ENCODE assay signal across 24 cellular contexts in the genomic region with DNA sequence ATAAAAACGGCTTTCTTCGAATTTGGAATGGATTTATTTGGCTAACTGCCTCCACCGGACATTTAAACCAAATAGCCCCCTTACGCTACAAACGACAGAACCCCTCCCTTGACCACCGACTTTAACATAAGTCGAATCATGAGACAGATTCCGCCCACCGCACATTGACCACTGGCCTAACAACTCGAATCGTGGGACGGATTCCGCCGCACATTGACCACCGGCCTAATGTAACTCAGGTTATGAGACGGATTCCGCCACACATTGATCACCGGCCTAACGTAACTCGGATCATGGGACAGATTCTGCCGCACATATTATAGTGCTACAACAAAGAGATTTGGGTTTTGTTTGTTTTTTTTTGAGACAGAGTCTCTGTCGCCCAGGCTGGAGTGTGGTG. TPM values are rescaled to one million over a fixed set of nuclear protein-coding genes. Genes with fewer than 3 reads are reported as not detected.
A peak's percentile ranks its signal among the peaks of the same experiment; 100 is the strongest.
DNase-seq lines count a peak whose midpoint lies in the region; TF ChIP-seq lines count a peak whose summit lies in the region.
"Had no signal": no experiment of that assay in that cellular context is flagged by ENCODE, and none has a peak within 500 bp of the region (broad histone marks: within the 10 kb centered on the region; RNA-seq: fewer than 3 reads in every experiment).

No MANE protein-coding gene starts in this region.

- no peak overlapping the region for H3K4me3 ChIP-seq in osteoblast (ENCODE audit: insufficient read depth, low read length)
- H3K4me3 ChIP-seq: BLaER1 treated with 17β-estradiol and CSF1 and Interleukin-3, amounts not matched to agents 10 nM and 100 nM had no signal

- H3K4me1 ChIP-seq in osteoblast (ENCODE audit: insufficient read depth, low read length) = no peaks in the 10 kb centered on the region
- H3K4me1 ChIP-seq: Caco-2 had no signal

- no peak for TF ChIP-seq CTCF in osteoblast (IDR thresholded peaks at IDR 0.05; ENCODE audit: extremely low read depth, low read depth, low read length)
- TF ChIP-seq CTCF in GM10266 (IDR thresholded peaks at IDR 0.05; ENCODE audit: control insufficient read depth, insufficient read depth, low read depth, missing control alignments) = no peak

- DNase-seq in HuH-7 (ENCODE audit: low spot score) (peak; percentile 6), mesenteric fat pad (ENCODE audit: low spot score) (peak; percentile 55), osteoblast (ENCODE audit: insufficient read length, low spot score, missing footprints) (peak; percentile 39), NOMO-1 (lab: John Stamatoyannopoulos, UW; ENCODE audit: unreplicated experiment in 2 of 2) (no peak), GM10266 (ENCODE audit: extremely low spot score) (no peak), AG20443 (ENCODE audit: low spot score) (no peak)
- DNase-seq: 8988T; ACHN; AML-193; Caco-2; Calu3; CD4-positive, alpha-beta T cell; CD8-positive, alpha-beta T cell; DMS53; DMS79; DND-41; EL; GDM1 had no signal

- no peak overlapping the region for H2AFZ ChIP-seq in osteoblast (ENCODE audit: low read length)

- H3K27me3 ChIP-seq in osteoblast (ENCODE audit: insufficient read depth, low read length) = no peaks in the 10 kb centered on the region
- H3K27me3 ChIP-seq: BLaER1 treated with 17β-estradiol and CSF1 and Interleukin-3, amounts not matched to agents 10 nM and 100 nM had no signal

- H3K36me3 ChIP-seq in osteoblast (ENCODE audit: insufficient read depth, low read length) = no peaks in the 10 kb centered on the region
- H3K36me3 ChIP-seq: BLaER1 treated with 17β-estradiol and CSF1 and Interleukin-3, amounts not matched to agents 10 nM and 100 nM had no signal

- H4K20me1 ChIP-seq in osteoblast (ENCODE audit: insufficient read depth, low read length) = no peaks in the 10 kb centered on the region
- H4K20me1 ChIP-seq: BLaER1 treated with 17β-estradiol and CSF1 and Interleukin-3, amounts not matched to agents 10 nM and 100 nM had no signal

- H3K27ac ChIP-seq in osteoblast (ENCODE audit: low read depth, low read length) = no peak overlapping the region
- H3K27ac ChIP-seq: BLaER1 treated with 17β-estradiol and CSF1 and Interleukin-3, amounts not matched to agents 10 nM and 100 nM; C4-2B had no signal

- H3K9me3 ChIP-seq in osteoblast (ENCODE audit: low read depth, low read length) = no peaks in the 10 kb centered on the region
- H3K9me3 ChIP-seq: BLaER1 treated with 17β-estradiol and CSF1 and Interleukin-3, amounts not matched to agents 10 nM and 100 nM had no signal

- no peaks in the 10 kb centered on the region for H3K79me2 ChIP-seq in osteoblast (ENCODE audit: insufficient read depth, low read length)

- H3K4me2 ChIP-seq in osteoblast (ENCODE audit: insufficient read depth, low read length) = no peak overlapping the region
- H3K4me2 ChIP-seq: BLaER1 treated with 17β-estradiol and CSF1 and Interleukin-3, amounts not matched to agents 10 nM and 100 nM had no signal

RNA-seq across cellular contexts. Expression of a gene that starts 2.7 kb away (rescaled TPM):
- total RNA-seq in mesenteric fat pad = not detected
- not detected in 2 replicates for total RNA-seq in osteoblast
- total RNA-seq: A673; B cell; Caco-2; Calu3; CD4-positive, alpha-beta T cell; CD8-positive, alpha-beta T cell; Daoy; G401 had no signal

RNA-seq across cellular contexts. Expression of a gene that starts 21.1 kb away (rescaled TPM):
- not detected for total RNA-seq in mesenteric fat pad
- not detected in 2 replicates for total RNA-seq in osteoblast
- total RNA-seq: A673; B cell; Caco-2; Calu3; CD4-positive, alpha-beta T cell; CD8-positive, alpha-beta T cell; Daoy; G401 had no signal

RNA-seq across cellular contexts. Expression of a gene that starts 38.9 kb away (rescaled TPM):
- total RNA-seq in mesenteric fat pad (not detected), osteoblast (not detected in 2 replicates)
- total RNA-seq: A673; B cell; Calu3; CD4-positive, alpha-beta T cell; CD8-positive, alpha-beta T cell; Daoy; G401 had no signal

RNA-seq across cellular contexts. Expression of a gene that starts 41.6 kb away (rescaled TPM):
- total RNA-seq in mesenteric fat pad = 0.06 TPM
- not detected in 2 replicates for total RNA-seq in osteoblast
- total RNA-seq: A673; B cell; Calu3; CD8-positive, alpha-beta T cell; Daoy; G401 had no signal

Comparison
In these comparisons a context has a peak if more than half of its experiments do, and no peak if none do; other contexts are left out.
1. DNase-seq: peak in HuH-7 (single experiment), mesenteric fat pad (single experiment) and osteoblast (single experiment); none in NOMO-1 (0 of 2), GM10266 (single experiment) and AG20443 (single experiment).